ENCODE assay signal across 19 cellular contexts in the genomic region with DNA sequence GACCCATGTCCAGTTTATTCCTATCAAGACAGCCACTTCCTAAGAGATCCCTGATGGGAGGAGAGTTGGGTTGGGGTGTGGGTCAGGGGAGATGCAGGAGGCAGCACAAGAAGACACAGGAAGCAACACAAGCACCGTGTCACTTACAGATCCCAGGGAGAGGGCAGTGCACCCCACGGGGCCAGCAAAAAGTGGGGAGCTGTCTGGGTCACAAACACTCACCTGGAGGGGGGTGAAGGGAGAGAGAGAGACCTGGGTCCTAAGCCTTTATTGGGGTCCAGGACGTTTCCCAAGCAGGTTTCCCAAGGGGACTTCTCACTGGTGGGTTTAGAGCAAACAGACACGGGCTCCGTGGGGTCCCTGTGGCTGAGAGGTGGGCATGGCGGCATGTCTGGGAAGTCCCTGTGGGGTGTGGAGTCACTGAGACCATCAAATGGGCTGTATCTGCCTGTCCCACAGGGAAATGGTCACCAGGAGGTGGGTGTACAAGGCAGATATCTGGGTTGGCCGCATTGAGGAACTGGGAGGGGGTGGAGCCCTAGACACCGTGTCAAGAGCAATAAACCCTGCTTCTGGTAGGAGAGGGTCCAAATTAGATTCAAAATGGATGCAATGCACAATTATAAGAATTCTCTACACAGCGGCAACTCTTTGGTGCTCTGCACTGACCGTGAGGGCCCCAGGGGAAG. TPM values are rescaled to one million over a fixed set of nuclear protein-coding genes. Genes with fewer than 3 reads are reported as not detected.
A peak's percentile ranks its signal among the peaks of the same experiment; 100 is the strongest.
DNase-seq lines count a peak whose midpoint lies in the region; ATAC-seq and TF ChIP-seq lines count a peak whose summit lies in the region.
"Had no signal": no experiment of that assay in that cellular context is flagged by ENCODE, and none has a peak within 500 bp of the region (broad histone marks: within the 10 kb centered on the region; RNA-seq: fewer than 3 reads in every experiment).

No MANE protein-coding gene starts in this region.

- no peak overlapping the region for H3K9ac ChIP-seq in mucosa of rectum (ENCODE audit: low read depth in 1 of 2, low read length in 2 of 2)

- DNase-seq in MV-4-11 (lab: John Stamatoyannopoulos, UW) = peak; percentile 55
- DNase-seq in ascending aorta (ENCODE audit: low spot score in 2 of 2) = no peak
- DNase-seq in suprapubic skin (ENCODE audit: low spot score in 2 of 2) = no peak
- no peak for DNase-seq in activated naive CD8-positive, alpha-beta T cell treated with anti-CD3 and anti-CD28 coated beads, Interleukin-2, amount 50 U/mL, for 24 hours
- no peak for DNase-seq in osteoblast (ENCODE audit: insufficient read length, low spot score, missing footprints)
- no peak for DNase-seq in DMS53 (lab: John Stamatoyannopoulos, UW)
- no peak for DNase-seq in central memory CD4-positive, alpha-beta T cell
- DNase-seq: CD8-positive, alpha-beta T cell; HCEC 1CT; NCI-H1105 treated with DMSO at 0.1 percent for 48 hours; pancreas; stimulated activated CD4-positive, alpha-beta T cell treated with anti-CD3 and anti-CD28 coated beads, Interleukin-2, amount 100 ng/mL, for 48 hours; stimulated activated naive CD4-positive, alpha-beta T cell had no signal

- peaks cover 1% of the 10 kb centered on the region for H3K4me1 Mint-ChIP-seq in activated naive CD8-positive, alpha-beta T cell treated with anti-CD3 and anti-CD28 coated beads, Interleukin-2, amount 50 U/mL, for 24 hours

- H3K9me3 ChIP-seq in ascending aorta (no peaks in the 10 kb centered on the region), mucosa of rectum (ENCODE audit: control insufficient read depth in 2 of 2, low read length in 2 of 2) (no peaks in the 10 kb centered on the region), suprapubic skin (no peaks in the 10 kb centered on the region), osteoblast (ENCODE audit: low read depth, low read length) (no peaks in the 10 kb centered on the region)
- H3K9me3 ChIP-seq: pancreas had no signal

- peaks cover 8 to 47% of the 10 kb centered on the region in 2 donors for H3K4me1 ChIP-seq in ascending aorta
- H3K4me1 ChIP-seq in mucosa of rectum (ENCODE audit: control insufficient read depth in 2 of 2, insufficient read depth in 2 of 2, low read length in 2 of 2) = no peaks in the 10 kb centered on the region
- peaks cover 28% of the 10 kb centered on the region for H3K4me1 ChIP-seq in suprapubic skin
- peaks cover 3% of the 10 kb centered on the region for H3K4me1 ChIP-seq in osteoblast (ENCODE audit: insufficient read depth, low read length)

- TF ChIP-seq EP300 in suprapubic skin (IDR thresholded peaks at IDR 0.05) = no peak

- H3K36me3 Mint-ChIP-seq in activated naive CD8-positive, alpha-beta T cell treated with anti-CD3 and anti-CD28 coated beads, Interleukin-2, amount 50 U/mL, for 24 hours (ENCODE audit: low read depth) = no peaks in the 10 kb centered on the region
- H3K36me3 Mint-ChIP-seq: CD8-positive, alpha-beta T cell had no signal

- no peak overlapping the region for H2AFZ ChIP-seq in osteoblast (ENCODE audit: low read length)

- no peaks in the 10 kb centered on the region for H3K9me3 Mint-ChIP-seq in activated naive CD8-positive, alpha-beta T cell treated with anti-CD3 and anti-CD28 coated beads, Interleukin-2, amount 50 U/mL, for 24 hours
- H3K9me3 Mint-ChIP-seq: CD8-positive, alpha-beta T cell had no signal

- no peaks in the 10 kb centered on the region for H3K79me2 ChIP-seq in osteoblast (ENCODE audit: insufficient read depth, low read length)

- whole genome bisulfite sequencing in suprapubic skin = 73% methylated on average over 10 of the region's 10 CpGs

- H3K4me3 ChIP-seq in ascending aorta (no peak overlapping the region), mucosa of rectum (ENCODE audit: low read length in 2 of 2) (no peak overlapping the region), suprapubic skin (no peak overlapping the region), osteoblast (ENCODE audit: insufficient read depth, low read length) (no peak overlapping the region)
- H3K4me3 ChIP-seq: pancreas had no signal

- H3K36me3 ChIP-seq in ascending aorta (no peaks in the 10 kb centered on the region), mucosa of rectum (ENCODE audit: control insufficient read depth in 2 of 2, insufficient read depth in 2 of 2, low read length in 2 of 2) (no peaks in the 10 kb centered on the region), suprapubic skin (no peaks in the 10 kb centered on the region), osteoblast (ENCODE audit: insufficient read depth, low read length) (no peaks in the 10 kb centered on the region)
- H3K36me3 ChIP-seq: pancreas had no signal

- ATAC-seq in activated naive CD8-positive, alpha-beta T cell treated with anti-CD3 and anti-CD28 coated beads, Interleukin-2, amount 50 U/mL, for 24 hours = no peak
- ATAC-seq: CD8-positive, alpha-beta T cell had no signal

- no peak overlapping the region for H3K27ac Mint-ChIP-seq in activated naive CD8-positive, alpha-beta T cell treated with anti-CD3 and anti-CD28 coated beads, Interleukin-2, amount 50 U/mL, for 24 hours
- H3K27ac Mint-ChIP-seq: CD8-positive, alpha-beta T cell had no signal

- no peaks in the 10 kb centered on the region for H3K27me3 Mint-ChIP-seq in activated naive CD8-positive, alpha-beta T cell treated with anti-CD3 and anti-CD28 coated beads, Interleukin-2, amount 50 U/mL, for 24 hours

- H3K27me3 ChIP-seq in ascending aorta = no peaks in the 10 kb centered on the region
- no peaks in the 10 kb centered on the region for H3K27me3 ChIP-seq in mucosa of rectum (ENCODE audit: control insufficient read depth in 2 of 2, insufficient read depth in 2 of 2, low read length in 2 of 2)
- no peaks in the 10 kb centered on the region for H3K27me3 ChIP-seq in suprapubic skin
- H3K27me3 ChIP-seq in osteoblast (ENCODE audit: insufficient read depth, low read length) = no peaks in the 10 kb centered on the region
- H3K27me3 ChIP-seq: pancreas had no signal

- no peak for TF ChIP-seq POLR2A in suprapubic skin (IDR thresholded peaks at IDR 0.05)

- intact Hi-C loops in ascending aorta (cut with DNase I) = loop anchor here (2.0 kb wide), 1 partner anchor 57 kb away; no protein-coding TSS in a partner anchor

- TF ChIP-seq CTCF in ascending aorta (IDR thresholded peaks at IDR 0.05) (no peak), suprapubic skin (IDR thresholded peaks at IDR 0.05) (no peak), osteoblast (IDR thresholded peaks at IDR 0.05; ENCODE audit: extremely low read depth, low read depth, low read length) (no peak)

- no peaks in the 10 kb centered on the region for H4K20me1 ChIP-seq in osteoblast (ENCODE audit: insufficient read depth, low read length)

- H3K4me3 Mint-ChIP-seq in activated naive CD8-positive, alpha-beta T cell treated with anti-CD3 and anti-CD28 coated beads, Interleukin-2, amount 50 U/mL, for 24 hours = no peak overlapping the region
- H3K4me3 Mint-ChIP-seq: CD8-positive, alpha-beta T cell had no signal

- no peak overlapping the region for H3K4me2 ChIP-seq in osteoblast (ENCODE audit: insufficient read depth, low read length)

- H3K27ac ChIP-seq in ascending aorta (peak overlapping the region; percentile 90 to 99), mucosa of rectum (ENCODE audit: low read depth in 2 of 2, low read length in 2 of 2) (peak overlapping the region; percentile 41 to 76), suprapubic skin (peak overlapping the region; percentile 85), osteoblast (ENCODE audit: low read depth, low read length) (no peak overlapping the region)

RNA-seq across cellular contexts. Expression of gene CD93, which starts 1.6 kb away (rescaled TPM):
- total RNA-seq in ascending aorta = 206 TPM
- 10 to 100 TPM in 3 of 4 donors, 1 to 10 TPM in 1; 8.1 to 25.1 (median 16.2) TPM for total RNA-seq in suprapubic skin
- not detected in 2 replicates for total RNA-seq in osteoblast
- total RNA-seq: G401, NCI-H460 had no signal

RNA-seq across cellular contexts. Expression of gene THBD, which starts 38.3 kb away (rescaled TPM):
- 326 TPM for total RNA-seq in ascending aorta
- 100 to 1,000 TPM in 3 of 4 donors, 10 to 100 TPM in 1; 39.7 to 329 (median 241) TPM for total RNA-seq in suprapubic skin
- 0.29 and 0.36 TPM in 2 replicates for total RNA-seq in osteoblast
- total RNA-seq: activated CD8-positive, alpha-beta memory T cell treated with anti-CD3 and anti-CD28 coated beads for 36 hours; G401; HT1080 had no signal

RNA-seq across cellular contexts. Expression of gene SSTR4, which starts 52.6 kb away (rescaled TPM):
- total RNA-seq in ascending aorta (not detected), suprapubic skin (not detected), osteoblast (not detected in 2 replicates)
- total RNA-seq: activated CD8-positive, alpha-beta memory T cell treated with anti-CD3 and anti-CD28 coated beads for 36 hours; CD8-positive, alpha-beta T cell; G401; HT1080; lung microvascular endothelial cell; NCI-H460; pancreas had no signal

Comparison
In these comparisons a context has a peak if more than half of its experiments do, and no peak if none do; other contexts are left out.
1. RNA of gene THBD, which starts 38.3 kb away (total RNA-seq): 326 TPM in ascending aorta (single experiment) and 39.7 to 329 TPM in suprapubic skin; 0.29 to 0.36 TPM in osteoblast; every median in the first group is over 10 times any median in the second.